In the genomic region with DNA sequence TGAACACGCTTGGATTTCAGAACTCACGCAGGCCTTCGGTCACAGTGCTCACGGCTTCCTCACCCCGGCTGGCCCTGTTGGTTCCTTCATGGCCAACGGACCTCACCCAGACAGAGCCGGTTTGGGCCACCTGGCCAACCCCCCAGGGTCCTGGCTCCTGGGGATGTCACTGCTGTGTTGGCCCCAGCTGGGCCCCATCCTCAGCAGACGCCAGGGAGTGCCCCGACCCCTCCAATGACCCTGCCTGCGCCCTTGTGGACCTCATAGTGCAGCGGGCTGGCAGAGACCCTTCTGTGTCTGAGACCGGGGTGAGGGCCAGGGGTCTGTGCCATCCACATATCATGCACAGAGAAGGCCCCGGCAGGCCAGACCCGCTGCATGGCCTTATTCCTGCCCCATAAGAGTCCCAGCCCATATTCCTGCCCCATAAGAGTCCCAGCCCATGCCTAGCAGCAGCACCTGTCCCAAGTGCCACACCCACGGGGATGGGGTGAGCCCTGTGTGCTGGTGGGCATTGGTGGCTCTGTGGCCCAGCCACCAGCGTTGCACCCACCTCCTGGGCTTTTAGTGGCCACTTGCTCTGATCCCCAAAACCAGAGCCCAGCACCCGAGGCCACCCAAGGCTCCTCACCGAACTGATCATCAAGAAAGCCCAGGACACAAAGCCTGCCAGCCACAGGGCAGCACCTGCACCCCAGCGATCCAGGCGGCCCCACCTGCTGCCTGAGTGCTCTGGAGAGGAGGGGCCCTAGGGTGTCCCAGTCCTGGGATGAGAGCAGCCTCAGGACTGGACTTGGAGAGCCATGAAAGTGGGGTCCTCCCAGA, we compare ENCODE assay signal across 9 cellular contexts. TPM values are rescaled to one million over a fixed set of nuclear protein-coding genes. Genes with fewer than 3 reads are reported as not detected.
DNase-seq lines count a peak whose midpoint lies in the region; ATAC-seq, FAIRE-seq and TF ChIP-seq lines count a peak whose summit lies in the region.
"Had no signal": no experiment of that assay in that cellular context is flagged by ENCODE, and none has a peak within 500 bp of the region (broad histone marks: within the 10 kb centered on the region; RNA-seq: fewer than 3 reads in every experiment).

No MANE protein-coding gene starts in this region.

- no peaks in the 10 kb centered on the region for H3K9me3 Mint-ChIP-seq in progenitor cell of endocrine pancreas (ENCODE audit: low read depth)

- H3K27ac ChIP-seq in RWPE1 = peak overlapping the region; percentile 78
- H3K27ac ChIP-seq: foreskin keratinocyte had no signal

- no peak for DNase-seq in GM12865 (ENCODE audit: low read depth)
- no peak for DNase-seq in RWPE1 (ENCODE audit: low spot score)
- peak; percentile 73 for DNase-seq in cardiac septum (ENCODE audit: low spot score)
- DNase-seq in progenitor cell of endocrine pancreas (ENCODE audit: low spot score, unreplicated experiment) = no peak
- no peak for DNase-seq in iPS-NIHi11 (ENCODE audit: low spot score)
- DNase-seq in frontal cortex (ENCODE audit: low spot score in 2 of 2) = no peak

- H3K36me3 Mint-ChIP-seq in progenitor cell of endocrine pancreas (ENCODE audit: insufficient read depth) = no peaks in the 10 kb centered on the region

- H3K27me3 Mint-ChIP-seq in progenitor cell of endocrine pancreas = peaks cover 10% of the 10 kb centered on the region

- TF ChIP-seq CTCF in GM12865 (IDR thresholded peaks at IDR 0.05; ENCODE audit: insufficient read depth, low read depth, low read length, missing control alignments) (no peak), RWPE1 (conservative IDR thresholded peaks at IDR 0.05; ENCODE audit: low read depth) (no peak), progenitor cell of endocrine pancreas (IDR thresholded peaks at IDR 0.05; ENCODE audit: unreplicated experiment) (no peak)

- ATAC-seq in HG03378 (IDR thresholded peaks at IDR 0.05; ENCODE audit: unreplicated experiment) = no peak
- no peak for ATAC-seq in HG02610 (IDR thresholded peaks at IDR 0.05; ENCODE audit: unreplicated experiment)

- intact Hi-C loops in cardiac septum (cut with DNase I) = no loop called here

- H3K4me1 Mint-ChIP-seq in progenitor cell of endocrine pancreas (ENCODE audit: low read depth) = peaks cover 9% of the 10 kb centered on the region

- H3K4me3 ChIP-seq in GM12865 (ENCODE audit: low read depth, low read length) = peak overlapping the region; percentile 76

- peak overlapping the region; percentile 65 for H3K4me3 Mint-ChIP-seq in progenitor cell of endocrine pancreas (ENCODE audit: low read depth)

- H3K27ac Mint-ChIP-seq in progenitor cell of endocrine pancreas = no peak overlapping the region

- CTCF ChIA-PET in RWPE1 (lab: Yijun Ruan, JAX) = no interaction called here

- POLR2A ChIA-PET in RWPE1 (lab: Yijun Ruan, JAX; ENCODE audit: low non-redundant PET) = no interaction called here

- FAIRE-seq in frontal cortex (lab: Jason Lieb, UNC) = no peak

RNA-seq across cellular contexts. Expression of a gene that starts 1.3 kb away (rescaled TPM):
- total RNA-seq in cardiac septum = 14.7 TPM
- total RNA-seq in progenitor cell of endocrine pancreas = 73.3 and 76.4 TPM in 2 replicates
- 127 TPM for total RNA-seq in frontal cortex
